Comparison of ENCODE assay signal across 8 cellular contexts in the genomic region with DNA sequence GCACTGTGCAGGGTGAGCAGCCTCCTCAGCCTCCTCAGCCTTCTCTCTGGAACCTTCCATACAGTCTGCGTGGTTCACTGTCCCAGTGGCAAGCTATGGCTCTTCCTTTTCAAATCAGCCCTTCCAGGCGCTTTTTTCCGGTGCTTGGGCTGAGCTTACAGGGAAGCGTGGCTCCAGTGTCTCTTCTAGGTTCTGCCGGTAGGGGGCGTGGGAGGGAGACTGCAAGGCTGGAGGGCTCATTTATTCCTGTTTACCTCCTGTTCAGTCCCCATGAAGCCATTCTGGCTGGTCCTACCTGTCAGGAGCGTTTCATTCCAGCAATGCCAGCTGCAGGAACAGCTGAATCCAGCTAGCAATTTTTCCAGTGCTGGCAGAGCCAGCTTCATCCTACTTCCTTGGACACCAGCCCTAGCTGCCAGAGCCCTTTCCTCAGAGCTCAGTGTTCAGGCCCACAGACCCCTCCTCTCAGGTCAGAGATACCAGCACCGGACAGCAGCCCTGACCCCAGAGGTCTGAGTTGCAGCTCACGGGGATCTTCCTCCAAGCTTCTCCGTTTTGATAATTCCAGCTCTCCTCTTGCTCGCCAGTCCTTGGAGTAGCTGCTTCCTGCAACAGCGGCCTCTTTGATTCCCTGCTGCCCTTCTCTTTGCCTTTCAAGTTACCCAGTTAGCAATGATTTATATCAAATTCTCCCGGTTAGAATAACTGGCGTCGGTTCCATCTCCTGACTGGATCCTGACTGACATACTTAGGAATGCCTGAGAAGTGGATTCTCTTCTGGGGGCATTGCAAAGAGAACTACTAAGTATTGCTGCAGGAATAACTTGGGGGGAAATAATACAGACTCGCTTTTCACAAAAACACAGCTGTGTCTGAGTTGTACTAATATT.
DNase-seq lines count a peak whose midpoint lies in the region; ATAC-seq and TF ChIP-seq lines count a peak whose summit lies in the region.

No MANE protein-coding gene starts in this region.

- no peaks in the 10 kb centered on the region for H3K4me1 Mint-ChIP-seq in stimulated activated effector memory CD8-positive, alpha-beta T cell treated with anti-CD3 and anti-CD28 coated beads, Interleukin-12 subunit alpha, Interleukin-12 subunit beta, amount 100 ng/mL, for 72 hours

- ATAC-seq in SK-N-SH treated with all-trans-retinoic acid at 6 μM for 48 hours (peak; percentile 37; the same call in 1 of the 3 replicates), HG02798 (IDR thresholded peaks at IDR 0.05; ENCODE audit: poor library complexity, unreplicated experiment) (no peak)
- no peak for ATAC-seq in stimulated activated effector memory CD8-positive, alpha-beta T cell treated with anti-CD3 and anti-CD28 coated beads, Interleukin-12 subunit alpha, Interleukin-12 subunit beta, amount 100 ng/mL, for 72 hours

- no peak overlapping the region for H3K4me3 Mint-ChIP-seq in stimulated activated effector memory CD8-positive, alpha-beta T cell treated with anti-CD3 and anti-CD28 coated beads, Interleukin-12 subunit alpha, Interleukin-12 subunit beta, amount 100 ng/mL, for 72 hours

- H3K9me3 Mint-ChIP-seq in stimulated activated effector memory CD8-positive, alpha-beta T cell treated with anti-CD3 and anti-CD28 coated beads, Interleukin-12 subunit alpha, Interleukin-12 subunit beta, amount 100 ng/mL, for 72 hours: no peaks in the 10 kb centered on the region

- H3K27ac Mint-ChIP-seq in stimulated activated effector memory CD8-positive, alpha-beta T cell treated with anti-CD3 and anti-CD28 coated beads, Interleukin-12 subunit alpha, Interleukin-12 subunit beta, amount 100 ng/mL, for 72 hours: no peak overlapping the region

- H3K36me3 Mint-ChIP-seq in stimulated activated effector memory CD8-positive, alpha-beta T cell treated with anti-CD3 and anti-CD28 coated beads, Interleukin-12 subunit alpha, Interleukin-12 subunit beta, amount 100 ng/mL, for 72 hours: no peaks in the 10 kb centered on the region

- TF ChIP-seq CTCF in GM12872 (IDR thresholded peaks at IDR 0.05; ENCODE audit: insufficient read depth, low read depth, low read length): peak; percentile 46

- DNase-seq in AG20443 (ENCODE audit: low spot score) (peak; percentile 22), iPS-NIHi7 (ENCODE audit: extremely low spot score) (peak; percentile 76), NCI-H1105 (lab: John Stamatoyannopoulos, UW) (no peak), mesenteric fat pad (ENCODE audit: low spot score) (no peak)
- no peak for DNase-seq in stimulated activated effector memory CD8-positive, alpha-beta T cell treated with anti-CD3 and anti-CD28 coated beads, Interleukin-12 subunit alpha, Interleukin-12 subunit beta, amount 100 ng/mL, for 72 hours (ENCODE audit: low spot score in 2 of 2)

TF ChIP-seq in SK-N-SH treated with all-trans-retinoic acid at 6 μM for 48 hours, 23 proteins besides CTCF, POLR2A, EP300 and RAD21:
- no peak for TF ChIP-seq ISL1 (CRISPR knock-in tag; IDR thresholded peaks at IDR 0.05)
- no peak for TF ChIP-seq OSR1 (CRISPR knock-in tag; IDR thresholded peaks at IDR 0.05)
- TF ChIP-seq, protein P1, sequence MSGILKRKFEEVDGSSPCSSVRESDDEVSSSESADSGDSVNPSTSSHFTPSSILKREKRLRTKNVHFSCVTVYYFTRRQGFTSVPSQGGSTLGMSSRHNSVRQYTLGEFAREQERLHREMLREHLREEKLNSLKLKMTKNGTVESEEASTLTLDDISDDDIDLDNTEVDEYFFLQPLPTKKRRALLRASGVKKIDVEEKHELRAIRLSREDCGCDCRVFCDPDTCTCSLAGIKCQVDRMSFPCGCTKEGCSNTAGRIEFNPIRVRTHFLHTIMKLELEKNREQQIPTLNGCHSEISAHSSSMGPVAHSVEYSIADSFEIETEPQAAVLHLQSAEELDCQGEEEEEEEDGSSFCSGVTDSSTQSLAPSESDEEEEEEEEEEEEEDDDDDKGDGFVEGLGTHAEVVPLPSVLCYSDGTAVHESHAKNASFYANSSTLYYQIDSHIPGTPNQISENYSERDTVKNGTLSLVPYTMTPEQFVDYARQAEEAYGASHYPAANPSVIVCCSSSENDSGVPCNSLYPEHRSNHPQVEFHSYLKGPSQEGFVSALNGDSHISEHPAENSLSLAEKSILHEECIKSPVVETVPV (CRISPR knock-in tag; IDR thresholded peaks at IDR 0.05): no peak
- TF ChIP-seq ZFP3 (CRISPR knock-in tag; IDR thresholded peaks at IDR 0.05): no peak
- TF ChIP-seq, protein P2, sequence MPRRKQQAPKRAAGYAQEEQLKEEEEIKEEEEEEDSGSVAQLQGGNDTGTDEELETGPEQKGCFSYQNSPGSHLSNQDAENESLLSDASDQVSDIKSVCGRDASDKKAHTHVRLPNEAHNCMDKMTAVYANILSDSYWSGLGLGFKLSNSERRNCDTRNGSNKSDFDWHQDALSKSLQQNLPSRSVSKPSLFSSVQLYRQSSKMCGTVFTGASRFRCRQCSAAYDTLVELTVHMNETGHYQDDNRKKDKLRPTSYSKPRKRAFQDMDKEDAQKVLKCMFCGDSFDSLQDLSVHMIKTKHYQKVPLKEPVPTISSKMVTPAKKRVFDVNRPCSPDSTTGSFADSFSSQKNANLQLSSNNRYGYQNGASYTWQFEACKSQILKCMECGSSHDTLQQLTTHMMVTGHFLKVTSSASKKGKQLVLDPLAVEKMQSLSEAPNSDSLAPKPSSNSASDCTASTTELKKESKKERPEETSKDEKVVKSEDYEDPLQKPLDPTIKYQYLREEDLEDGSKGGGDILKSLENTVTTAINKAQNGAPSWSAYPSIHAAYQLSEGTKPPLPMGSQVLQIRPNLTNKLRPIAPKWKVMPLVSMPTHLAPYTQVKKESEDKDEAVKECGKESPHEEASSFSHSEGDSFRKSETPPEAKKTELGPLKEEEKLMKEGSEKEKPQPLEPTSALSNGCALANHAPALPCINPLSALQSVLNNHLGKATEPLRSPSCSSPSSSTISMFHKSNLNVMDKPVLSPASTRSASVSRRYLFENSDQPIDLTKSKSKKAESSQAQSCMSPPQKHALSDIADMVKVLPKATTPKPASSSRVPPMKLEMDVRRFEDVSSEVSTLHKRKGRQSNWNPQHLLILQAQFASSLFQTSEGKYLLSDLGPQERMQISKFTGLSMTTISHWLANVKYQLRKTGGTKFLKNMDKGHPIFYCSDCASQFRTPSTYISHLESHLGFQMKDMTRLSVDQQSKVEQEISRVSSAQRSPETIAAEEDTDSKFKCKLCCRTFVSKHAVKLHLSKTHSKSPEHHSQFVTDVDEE (CRISPR knock-in tag; IDR thresholded peaks at IDR 0.05): no peak
- no peak for TF ChIP-seq SNAI2 (CRISPR knock-in tag; IDR thresholded peaks at IDR 0.05)
- TF ChIP-seq ZNF8 (CRISPR knock-in tag; IDR thresholded peaks at IDR 0.05): no peak
- no peak for TF ChIP-seq RARB (CRISPR knock-in tag; IDR thresholded peaks at IDR 0.05)
- TF ChIP-seq BACH2 (CRISPR knock-in tag; IDR thresholded peaks at IDR 0.05; ENCODE audit: borderline replicate concordance): no peak

Comparison
In these comparisons a context has a peak if more than half of its experiments do, and no peak if none do; other contexts are left out.
1. DNase-seq: peak in AG20443 (single experiment) and iPS-NIHi7 (single experiment); none in NCI-H1105 (single experiment), mesenteric fat pad (single experiment) and stimulated activated effector memory CD8-positive, alpha-beta T cell treated with anti-CD3 and anti-CD28 coated beads, Interleukin-12 subunit alpha, Interleukin-12 subunit beta, amount 100 ng/mL, for 72 hours (0 of 2).